Comparison of ENCODE assay signal across 12 cellular contexts in the genomic region with DNA sequence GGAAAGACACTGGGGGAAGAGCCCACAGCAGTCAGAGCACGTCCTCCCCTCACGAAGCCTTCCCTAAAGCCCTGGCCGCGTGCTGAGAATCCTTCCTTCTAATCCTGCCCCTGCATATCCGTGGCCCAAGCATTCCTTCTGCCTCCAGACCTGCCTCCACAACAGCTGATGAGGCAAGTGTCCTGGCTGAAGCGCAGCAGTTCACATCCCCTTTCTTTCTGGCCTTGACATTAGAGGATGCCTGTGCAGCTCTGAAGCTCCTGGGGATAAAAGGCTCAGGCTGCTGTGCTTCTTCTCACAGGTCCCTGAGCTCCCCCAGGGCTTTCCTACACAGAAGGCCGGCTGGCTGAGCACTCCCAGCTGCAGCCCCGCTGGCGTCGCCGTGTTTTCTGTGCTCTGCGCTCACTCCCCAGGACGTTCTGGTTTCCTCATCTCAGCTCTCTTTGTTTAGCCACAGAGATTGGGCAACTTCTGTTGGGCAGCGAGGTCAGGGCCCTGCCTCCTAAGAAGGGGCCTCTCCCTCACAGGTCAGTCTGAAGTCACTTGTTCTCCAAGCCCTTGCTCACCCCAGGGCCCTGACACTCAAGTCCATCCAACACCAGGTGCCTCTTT. TPM values are rescaled to one million over a fixed set of nuclear protein-coding genes. Genes with fewer than 3 reads are reported as not detected.
DNase-seq lines count a peak whose midpoint lies in the region; ATAC-seq and TF ChIP-seq lines count a peak whose summit lies in the region.
"Had no signal": no experiment of that assay in that cellular context is flagged by ENCODE, and none has a peak within 500 bp of the region (broad histone marks: within the 10 kb centered on the region; RNA-seq: fewer than 3 reads in every experiment).

No MANE protein-coding gene starts in this region.

- H3K36me3 Mint-ChIP-seq in neural crest cell (ENCODE audit: low read depth): no peaks in the 10 kb centered on the region

- no peaks in the 10 kb centered on the region for H3K4me1 ChIP-seq in BE2C
- H3K4me1 ChIP-seq in PC-9 (replicated peaks; ENCODE audit: insufficient read depth): peaks cover 10% of the 10 kb centered on the region
- H3K4me1 ChIP-seq in gastroesophageal sphincter: peaks cover 0 to 18% (median 0%) of the 10 kb centered on the region in 3 donors

- intact Hi-C loops in PC-9 (cut with micrococcal nuclease; ENCODE audit: unreplicated experiment): no loop called here

- no peaks in the 10 kb centered on the region for H3K27me3 Mint-ChIP-seq in neural crest cell (ENCODE audit: low read depth)

- no peaks in the 10 kb centered on the region for H3K9me2 ChIP-seq in PC-9 (ENCODE audit: insufficient read depth)

- H3F3A ChIP-seq in PC-9 (ENCODE audit: insufficient read depth, low read depth): no peaks in the 10 kb centered on the region

- no peaks in the 10 kb centered on the region for H3K9me3 ChIP-seq in BE2C
- H3K9me3 ChIP-seq in PC-9 (ENCODE audit: insufficient read depth, low read depth): no peaks in the 10 kb centered on the region
- no peaks in the 10 kb centered on the region for H3K9me3 ChIP-seq in gastroesophageal sphincter

- no peaks in the 10 kb centered on the region for H3K36me3 ChIP-seq in BE2C
- no peaks in the 10 kb centered on the region for H3K36me3 ChIP-seq in PC-9 (ENCODE audit: low read depth)
- no peaks in the 10 kb centered on the region for H3K36me3 ChIP-seq in gastroesophageal sphincter

- peak overlapping the region; percentile 4; the same call in 1 of the 2 replicates for H3K4me2 ChIP-seq in PC-9

- TF ChIP-seq EP300 in gastroesophageal sphincter (IDR thresholded peaks at IDR 0.05): no peak

- no peaks in the 10 kb centered on the region for H3K9me3 Mint-ChIP-seq in neural crest cell

- no TSS peak for BruUV-seq in PC-9 (replicated peaks; lab: Mats Ljungman, UMichigan)

- H3K4me1 Mint-ChIP-seq in neural crest cell: peaks cover 9% of the 10 kb centered on the region

- POLR2A ChIA-PET in PC-9 (lab: Charles Lee; ENCODE audit: unreplicated experiment): interaction anchor here (0.6 kb wide), 1 partner anchor 151 kb away, joined by 6 read pairs; no protein-coding TSS in a partner anchor
- POLR2A ChIA-PET in RWPE1 (lab: Yijun Ruan, JAX; ENCODE audit: low non-redundant PET): no interaction called here

- H3K27me3 ChIP-seq in BE2C (no peaks in the 10 kb centered on the region), PC-9 (ENCODE audit: insufficient read depth, low read depth) (no peaks in the 10 kb centered on the region), gastroesophageal sphincter (no peaks in the 10 kb centered on the region)

- DNase-seq in BE2C: peak; percentile 30
- DNase-seq in PC-9: peak; percentile 6 to 63
- no peak for DNase-seq in neural crest cell (ENCODE audit: low read depth, low spot score)
- DNase-seq in activated CD4-positive, CD25-positive, alpha-beta regulatory T cell (lab: John Stamatoyannopoulos, UW): no peak
- DNase-seq in cerebellum (ENCODE audit: low spot score): no peak
- no peak for DNase-seq in RWPE1 (ENCODE audit: low spot score)
- DNase-seq: activated naive CD4-positive, alpha-beta T cell; KG1; NCI-H69 had no signal

- 46% methylated on average over 13 of the region's 14 CpGs; no CpG with 5 or more reads in 1 of the 2 donors for WGBS in gastroesophageal sphincter (ENCODE audit: low coverage in 1 of 2), 2 donors

- no peak overlapping the region for H3K27ac ChIP-seq in PC-9
- peak overlapping the region in 3 of 4 donors; percentile 41 to 70 (median 52) for H3K27ac ChIP-seq in gastroesophageal sphincter
- H3K27ac ChIP-seq in RWPE1: no peak overlapping the region
- H3K27ac ChIP-seq: epithelial cell of prostate had no signal

- peak; percentile 89 for ATAC-seq in gastroesophageal sphincter
- ATAC-seq in HG02610 (IDR thresholded peaks at IDR 0.05; ENCODE audit: unreplicated experiment): no peak

- CTCF ChIA-PET in PC-9 (lab: Charles Lee): no interaction called here
- CTCF ChIA-PET in RWPE1 (lab: Yijun Ruan, JAX): no interaction called here

- H3K79me2 ChIP-seq in PC-9 (ENCODE audit: low read depth): no peaks in the 10 kb centered on the region

- H3K4me3 ChIP-seq in BE2C (ENCODE audit: low read depth, low read length): no peak overlapping the region
- H3K4me3 ChIP-seq in PC-9: no peak overlapping the region
- H3K4me3 ChIP-seq in gastroesophageal sphincter: no peak overlapping the region

- H3K4me3 Mint-ChIP-seq in neural crest cell: no peak overlapping the region

- TF ChIP-seq CTCF in BE2C (IDR thresholded peaks at IDR 0.05; ENCODE audit: low read depth, low read length) (no peak), PC-9 (conservative IDR thresholded peaks at IDR 0.05) (no peak), gastroesophageal sphincter (IDR thresholded peaks at IDR 0.05) (no peak), neural crest cell (conservative IDR thresholded peaks at IDR 0.05) (no peak), RWPE1 (conservative IDR thresholded peaks at IDR 0.05; ENCODE audit: low read depth) (no peak)

- peak overlapping the region; percentile 57 for H3K27ac Mint-ChIP-seq in neural crest cell (ENCODE audit: unreplicated experiment)

- TF ChIP-seq POLR2A in gastroesophageal sphincter (IDR thresholded peaks at IDR 0.05): peak in 1 of 2 donors; percentile 15

- H4K20me1 ChIP-seq in PC-9 (ENCODE audit: insufficient read depth): no peaks in the 10 kb centered on the region

- no peak overlapping the region for H2AFZ ChIP-seq in PC-9

RNA-seq across cellular contexts. Expression of a gene that starts 45.8 kb away (rescaled TPM):
- polyA plus RNA-seq in BE2C (2012; ENCODE audit: insufficient read depth, insufficient read length, low read depth): 3.1 TPM
- total RNA-seq in PC-9 (2021): 18.5 and 19.3 TPM in 2 replicates
- total RNA-seq in gastroesophageal sphincter: 1 to 10 TPM in 3 of 4 donors, under 1 TPM in 1; 0.78 to 9.0 (median 5.2) TPM
- total RNA-seq in neural crest cell: 0.42 TPM in 1 of 2 replicates, not detected in the other
- 0.82 TPM for total RNA-seq in cerebellum

Comparison
In these comparisons a context has a peak if more than half of its experiments do, and no peak if none do; other contexts are left out.
1. DNase-seq: peak in BE2C (single experiment) and PC-9 (2 of 2); none in neural crest cell (single experiment), activated CD4-positive, CD25-positive, alpha-beta regulatory T cell (0 of 4), cerebellum (single experiment) and RWPE1 (single experiment).
2. H3K27ac ChIP-seq: peak in gastroesophageal sphincter (3 of 4); none in PC-9 (single experiment) and RWPE1 (single experiment).